16 cellular contexts compared by ENCODE assay signal in the genomic region with DNA sequence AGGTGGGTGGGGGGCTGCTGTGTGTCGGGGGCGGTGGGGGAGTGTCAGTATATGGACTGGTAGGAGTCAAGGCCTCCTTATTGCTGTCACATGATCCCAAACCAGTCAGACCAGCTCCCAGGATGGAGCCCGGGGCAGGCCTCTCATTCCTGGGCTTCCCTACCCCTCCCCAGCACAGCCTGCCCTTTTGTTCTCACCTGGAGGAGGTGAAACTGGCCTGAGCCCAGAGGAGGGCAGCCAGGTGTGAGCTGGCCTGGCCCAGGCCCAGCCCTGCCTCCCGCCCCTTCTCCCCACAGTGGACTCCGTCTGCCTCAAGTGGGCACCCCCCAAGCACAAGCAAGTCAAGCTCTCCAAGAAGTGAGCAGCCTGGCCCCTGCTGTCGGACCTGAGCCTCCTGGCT. TPM values are rescaled to one million over a fixed set of nuclear protein-coding genes. Genes with fewer than 3 reads are reported as not detected.
A peak's percentile ranks its signal among the peaks of the same experiment; 100 is the strongest.
DNase-seq lines count a peak whose midpoint lies in the region; ATAC-seq, FAIRE-seq and TF ChIP-seq lines count a peak whose summit lies in the region.
"Had no signal": no experiment of that assay in that cellular context is flagged by ENCODE, and none has a peak within 500 bp of the region (broad histone marks: within the 10 kb centered on the region; RNA-seq: fewer than 3 reads in every experiment).

No MANE protein-coding gene starts in this region.

- no peak overlapping the region for H3K4me3 ChIP-seq in skin epidermis

- in situ Hi-C loops in GM13977 (cut with MboI; ENCODE audit: low pct_unique_long_range_greater_than_20kb, low sequenced_read_pairs, unreplicated experiment): no loop called here

- POLR2A ChIA-PET in RWPE1 (lab: Yijun Ruan, JAX; ENCODE audit: low non-redundant PET): interaction anchor here (0.6 to 2.2 kb wide), 4 partner anchors 11 to 155 kb away, joined by 4 to 15 read pairs (median 6); a partner anchor contains a TSS

- DNase-seq in DMS79 treated with DMSO at 0.1 percent for 48 hours (lab: John Stamatoyannopoulos, UW) (peak; percentile 21), RWPE1 (ENCODE audit: low spot score) (peak; percentile 85), iPS-NIHi7 (ENCODE audit: extremely low spot score) (peak; percentile 70), GM13977 (ENCODE audit: low spot score) (no peak), urothelium cell line (ENCODE audit: low spot score) (no peak), cerebellum (ENCODE audit: low spot score) (no peak)
- DNase-seq: activated T-cell treated with anti-CD3 and anti-CD28 coated beads, Interleukin-2, amount 50 U/mL, for 1 hour; anterior cingulate cortex; BE2C; hypothalamus; natural killer cell; NCI-H524 treated with DMSO at 0.1 percent for 48 hours; SHP77 treated with DMSO at 0.1 percent for 48 hours; WERI-Rb-1 had no signal

- CTCF ChIA-PET in RWPE1 (lab: Yijun Ruan, JAX): no interaction called here

- no peak for ATAC-seq in GM21360 (IDR thresholded peaks at IDR 0.05; ENCODE audit: unreplicated experiment)
- ATAC-seq: natural killer cell had no signal

- H3K27ac ChIP-seq in RWPE1 (peak overlapping the region; percentile 98), skin epidermis (peak overlapping the region in 20 of 21 experiments; percentile 0 to 85 (median 78))
- H3K27ac ChIP-seq: WERI-Rb-1 had no signal

- TF ChIP-seq CTCF in RWPE1 (conservative IDR thresholded peaks at IDR 0.05; ENCODE audit: low read depth): no peak
- no peak for TF ChIP-seq CTCF in GM13977 (IDR thresholded peaks at IDR 0.05; ENCODE audit: extremely low read depth, insufficient read depth, missing control alignments)

- no peak for FAIRE-seq in urothelium cell line (lab: Jason Lieb, UNC)

RNA-seq across cellular contexts. Expression of a gene that starts 4.6 kb away (rescaled TPM):
- 0.18 TPM for total RNA-seq in cerebellum
- total RNA-seq: natural killer cell had no signal

RNA-seq across cellular contexts. Expression of a gene that starts 13.4 kb away (rescaled TPM):
- 32.1 TPM for total RNA-seq in cerebellum

RNA-seq across cellular contexts. Expression of a gene that starts 19.0 kb away (rescaled TPM):
- 1.6 TPM for total RNA-seq in cerebellum

RNA-seq across cellular contexts. Expression of a gene that starts 22.7 kb away (rescaled TPM):
- total RNA-seq in cerebellum: 16.9 TPM

RNA-seq across cellular contexts. Expression of a gene that starts 36.3 kb away (rescaled TPM):
- total RNA-seq in cerebellum: 41.4 TPM

Comparison
In these comparisons a context has a peak if more than half of its experiments do, and no peak if none do; other contexts are left out.
1. DNase-seq: peak in DMS79 treated with DMSO at 0.1 percent for 48 hours (single experiment), RWPE1 (single experiment) and iPS-NIHi7 (single experiment); none in GM13977 (single experiment), urothelium cell line (single experiment) and cerebellum (single experiment).